In the genomic region with DNA sequence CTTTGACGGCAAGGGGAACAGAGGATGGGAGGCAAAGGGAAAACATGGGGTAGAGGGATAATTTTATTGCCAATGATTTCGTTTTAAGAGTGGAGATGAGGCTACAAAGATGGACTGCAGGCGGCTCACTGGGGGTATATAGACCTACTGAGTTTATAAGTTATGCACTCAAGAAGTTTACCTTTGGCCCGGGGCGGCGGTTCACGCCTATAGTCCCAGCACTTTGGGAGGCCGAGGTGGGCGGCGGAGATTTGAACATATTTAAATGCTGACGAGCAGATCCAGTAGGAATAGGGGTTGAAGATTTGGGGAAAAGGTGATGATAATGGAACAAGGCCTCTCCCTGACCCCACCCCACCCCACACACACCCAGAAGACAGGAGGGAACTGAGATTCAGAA, we compare ENCODE assay signal across 23 cellular contexts. TPM values are rescaled to one million over a fixed set of nuclear protein-coding genes. Genes with fewer than 3 reads are reported as not detected.
DNase-seq lines count a peak whose midpoint lies in the region; ATAC-seq and TF ChIP-seq lines count a peak whose summit lies in the region.
"Had no signal": no experiment of that assay in that cellular context is flagged by ENCODE, and none has a peak within 500 bp of the region (broad histone marks: within the 10 kb centered on the region; RNA-seq: fewer than 3 reads in every experiment).

No MANE protein-coding gene starts in this region.

- no peak overlapping the region for H3K4me3 ChIP-seq in Caco-2 (ENCODE audit: low read depth, low read length)
- H3K4me3 ChIP-seq in Peyer's patch: peak overlapping the region in 3 of 4 donors; percentile 2 to 52 (median 49)
- peak overlapping the region; percentile 3 to 35 for H3K4me3 ChIP-seq in esophagus (ENCODE audit: low read depth in 1 of 2, low read length in 2 of 2)
- peak overlapping the region; percentile 63 for H3K4me3 ChIP-seq in osteoblast (ENCODE audit: insufficient read depth, low read length)
- H3K4me3 ChIP-seq: gastroesophageal sphincter, pancreas had no signal

- POLR2A ChIA-PET in Caco-2 (lab: Charles Lee) (no interaction called here), T-cell (lab: Charles Lee) (no interaction called here)

- DNase-seq in Caco-2: no peak
- DNase-seq in Peyer's patch: no peak
- no peak for DNase-seq in osteoblast (ENCODE audit: insufficient read length, low spot score, missing footprints)
- no peak for DNase-seq in AG20443 (ENCODE audit: low spot score)
- no peak for DNase-seq in natural killer cell
- no peak for DNase-seq in activated CD4-positive, CD25-positive, alpha-beta regulatory T cell treated with anti-CD3 and anti-CD28 coated beads, Interleukin-2, amount 50 U/mL, for 72 hours
- DNase-seq in T-cell: no peak
- DNase-seq: activated CD4-positive, alpha-beta T cell treated with anti-CD3 and anti-CD28 coated beads for 4 hours; activated CD8-positive, alpha-beta T cell treated with anti-CD3 and anti-CD28 coated beads, Interleukin-2, amount 10 ng/mL, durations not matched to agents 7 days and 5 days; activated naive CD4-positive, alpha-beta T cell treated with anti-CD3 and anti-CD28 coated beads, Interleukin-2, amount 10 ng/mL, durations not matched to agents 7 days and 5 days; caudate nucleus; DMS79; endodermal cell; NCI-H446 treated with DMSO at 0.1 percent for 48 hours; NCI-H82; pancreas; stimulated activated CD4-positive, alpha-beta T cell treated with anti-CD3 and anti-CD28 coated beads, Interleukin-2, amount 100 ng/mL, for 24 hours; stimulated activated naive CD8-positive, alpha-beta T cell treated with anti-CD3 and anti-CD28 coated beads, Interleukin-15, Interleukin-2, amounts not matched to agents 100 U/mL and 50 U/mL, for 24 hours had no signal

- CTCF ChIA-PET in Caco-2 (lab: Charles Lee) (no interaction called here), T-cell (lab: Charles Lee) (no interaction called here)

- H4K20me1 ChIP-seq in osteoblast (ENCODE audit: insufficient read depth, low read length): no peaks in the 10 kb centered on the region

- H3K4me2 ChIP-seq in osteoblast (ENCODE audit: insufficient read depth, low read length): peak overlapping the region; percentile 82

- H3K4me1 Mint-ChIP-seq in Caco-2 (ENCODE audit: low read depth, unreplicated experiment): peaks cover 27% of the 10 kb centered on the region
- H3K4me1 Mint-ChIP-seq in natural killer cell: no peaks in the 10 kb centered on the region
- H3K4me1 Mint-ChIP-seq in T-cell: no peaks in the 10 kb centered on the region
- H3K4me1 Mint-ChIP-seq: activated naive CD4-positive, alpha-beta T cell treated with anti-CD3 and anti-CD28 coated beads, Interleukin-2, amount 10 ng/mL, durations not matched to agents 7 days and 5 days had no signal

- intact Hi-C loops in Caco-2 (cut with micrococcal nuclease; ENCODE audit: unreplicated experiment): no loop called here
- intact Hi-C loops in natural killer cell (cut with micrococcal nuclease): no loop called here

- TF ChIP-seq CTCF in Caco-2 (IDR thresholded peaks at IDR 0.05; ENCODE audit: insufficient read depth in 1 of 2, low read depth in 1 of 2, low read length in 1 of 2, severe bottlenecking in 1 of 2, unreplicated experiment in 1 of 2): no peak
- no peak for TF ChIP-seq CTCF in Peyer's patch (IDR thresholded peaks at IDR 0.05)
- no peak for TF ChIP-seq CTCF in osteoblast (IDR thresholded peaks at IDR 0.05; ENCODE audit: extremely low read depth, low read depth, low read length)
- no peak for TF ChIP-seq CTCF in natural killer cell (IDR thresholded peaks at IDR 0.05)

- WGBS in esophagus, 2 donors: 86 to 90% methylated on average over 11 of the region's 11 CpGs

- H3K27ac ChIP-seq in Peyer's patch (peak overlapping the region in 3 of 4 donors; percentile 59 to 83 (median 72)), esophagus (ENCODE audit: low read depth in 2 of 2, low read length in 1 of 2) (peak overlapping the region; percentile 62 to 90), osteoblast (ENCODE audit: low read depth, low read length) (no peak overlapping the region)
- H3K27ac ChIP-seq: pancreas had no signal

- peaks cover 24% of the 10 kb centered on the region for H3K9me3 Mint-ChIP-seq in Caco-2 (ENCODE audit: unreplicated experiment)
- no peaks in the 10 kb centered on the region for H3K9me3 Mint-ChIP-seq in natural killer cell
- H3K9me3 Mint-ChIP-seq in T-cell: no peaks in the 10 kb centered on the region
- H3K9me3 Mint-ChIP-seq: activated naive CD4-positive, alpha-beta T cell treated with anti-CD3 and anti-CD28 coated beads, Interleukin-2, amount 10 ng/mL, durations not matched to agents 7 days and 5 days; dendritic cell treated with granulocyte-macrophage colony-stimulating factor and Interleukin-4, amounts not matched to agents 40 ng/mL and 50 ng/mL, for 4 days; endodermal cell; neural crest cell had no signal

- no peak overlapping the region for H3K4me3 Mint-ChIP-seq in Caco-2 (ENCODE audit: unreplicated experiment)
- no peak overlapping the region for H3K4me3 Mint-ChIP-seq in natural killer cell
- no peak overlapping the region for H3K4me3 Mint-ChIP-seq in T-cell
- H3K4me3 Mint-ChIP-seq: activated CD8-positive, alpha-beta T cell treated with anti-CD3 and anti-CD28 coated beads, Interleukin-2, amount 10 ng/mL, durations not matched to agents 7 days and 5 days; activated naive CD4-positive, alpha-beta T cell treated with anti-CD3 and anti-CD28 coated beads, Interleukin-2, amount 10 ng/mL, durations not matched to agents 7 days and 5 days; dendritic cell treated with granulocyte-macrophage colony-stimulating factor and Interleukin-4, amounts not matched to agents 40 ng/mL and 50 ng/mL, for 4 days; endodermal cell; neural crest cell had no signal

- H3K9me3 ChIP-seq in Caco-2: no peaks in the 10 kb centered on the region; the same call in 1 of the 2 replicates
- H3K9me3 ChIP-seq in Peyer's patch: no peaks in the 10 kb centered on the region
- no peaks in the 10 kb centered on the region for H3K9me3 ChIP-seq in esophagus (ENCODE audit: control insufficient read depth in 2 of 2, insufficient read depth in 1 of 2, low read depth in 1 of 2, low read length in 1 of 2)
- H3K9me3 ChIP-seq in osteoblast (ENCODE audit: low read depth, low read length): no peaks in the 10 kb centered on the region
- H3K9me3 ChIP-seq: pancreas had no signal

- H3K27me3 Mint-ChIP-seq in Caco-2 (ENCODE audit: insufficient read depth, unreplicated experiment) (no peaks in the 10 kb centered on the region), natural killer cell (ENCODE audit: low read depth in 2 of 2) (peaks cover 29 to 38% of the 10 kb centered on the region in 2 donors), T-cell (peaks cover 18 to 33% of the 10 kb centered on the region in 2 donors)

- ATAC-seq in natural killer cell (no peak), T-cell (replicated peaks in 1 of 4) (no peak)
- ATAC-seq: activated CD8-positive, alpha-beta T cell treated with anti-CD3 and anti-CD28 coated beads, Interleukin-2, amount 10 ng/mL, durations not matched to agents 7 days and 5 days; gastroesophageal sphincter; pancreas; stimulated activated naive CD8-positive, alpha-beta T cell treated with anti-CD3 and anti-CD28 coated beads, Interleukin-15, Interleukin-2, amounts not matched to agents 100 U/mL and 50 U/mL, for 24 hours had no signal

- H3K36me3 Mint-ChIP-seq in Caco-2 (ENCODE audit: insufficient read depth, unreplicated experiment) (peaks cover 6% of the 10 kb centered on the region), natural killer cell (no peaks in the 10 kb centered on the region), T-cell (no peaks in the 10 kb centered on the region)
- H3K36me3 Mint-ChIP-seq: activated naive CD4-positive, alpha-beta T cell treated with anti-CD3 and anti-CD28 coated beads, Interleukin-2, amount 10 ng/mL, durations not matched to agents 7 days and 5 days had no signal

- no peak overlapping the region for H2AFZ ChIP-seq in osteoblast (ENCODE audit: low read length)

- H3K27me3 ChIP-seq in Caco-2 (replicated peaks; ENCODE audit: control insufficient read depth, insufficient read depth, low read length) (no peaks in the 10 kb centered on the region), Peyer's patch (no peaks in the 10 kb centered on the region), esophagus (ENCODE audit: control insufficient read depth in 1 of 2, insufficient read depth in 2 of 2, low read length in 2 of 2) (no peaks in the 10 kb centered on the region), osteoblast (ENCODE audit: insufficient read depth, low read length) (no peaks in the 10 kb centered on the region)
- H3K27me3 ChIP-seq: pancreas had no signal

- no TSS peak for BruUV-seq in Caco-2 (replicated peaks; lab: Mats Ljungman, UMichigan)

- TF ChIP-seq POLR2A in Peyer's patch (IDR thresholded peaks at IDR 0.05): no peak

- H3K27ac Mint-ChIP-seq in Caco-2 (ENCODE audit: unreplicated experiment): peak overlapping the region; percentile 50
- no peak overlapping the region for H3K27ac Mint-ChIP-seq in natural killer cell
- H3K27ac Mint-ChIP-seq in T-cell: no peak overlapping the region
- H3K27ac Mint-ChIP-seq: activated CD8-positive, alpha-beta T cell treated with anti-CD3 and anti-CD28 coated beads, Interleukin-2, amount 10 ng/mL, durations not matched to agents 7 days and 5 days; activated naive CD4-positive, alpha-beta T cell treated with anti-CD3 and anti-CD28 coated beads, Interleukin-2, amount 10 ng/mL, durations not matched to agents 7 days and 5 days; dendritic cell treated with granulocyte-macrophage colony-stimulating factor and Interleukin-4, amounts not matched to agents 40 ng/mL and 50 ng/mL, for 4 days; endodermal cell had no signal

- peaks cover 41% of the 10 kb centered on the region for H3K4me1 ChIP-seq in Caco-2
- H3K4me1 ChIP-seq in Peyer's patch: peaks cover 0 to 8% (median 0%) of the 10 kb centered on the region in 4 donors
- H3K4me1 ChIP-seq in esophagus (ENCODE audit: control insufficient read depth in 2 of 2, insufficient read depth in 2 of 2, low read length in 1 of 2): peaks cover 0 to 4% of the 10 kb centered on the region in 2 donors
- H3K4me1 ChIP-seq in osteoblast (ENCODE audit: insufficient read depth, low read length): peaks cover 13% of the 10 kb centered on the region
- H3K4me1 ChIP-seq: gastroesophageal sphincter had no signal

- H3K79me2 ChIP-seq in osteoblast (ENCODE audit: insufficient read depth, low read length): peaks cover 24% of the 10 kb centered on the region

- H3K36me3 ChIP-seq in Caco-2 (ENCODE audit: control insufficient read depth, insufficient read depth, low read length): no peaks in the 10 kb centered on the region
- H3K36me3 ChIP-seq in Peyer's patch: no peaks in the 10 kb centered on the region
- H3K36me3 ChIP-seq in esophagus (ENCODE audit: control insufficient read depth in 2 of 2, insufficient read depth in 2 of 2, low read length in 1 of 2): no peaks in the 10 kb centered on the region
- no peaks in the 10 kb centered on the region for H3K36me3 ChIP-seq in osteoblast (ENCODE audit: insufficient read depth, low read length)
- H3K36me3 ChIP-seq: gastroesophageal sphincter, pancreas had no signal

RNA-seq across cellular contexts. Expression of a gene that starts 8.1 kb away (rescaled TPM):
- total RNA-seq in Caco-2 (2022) (0.36 TPM in 1 of 2 replicates, not detected in the other), Peyer's patch (not detected), osteoblast (not detected in 2 replicates), natural killer cell (not detected), T-cell (not detected)
- under 1 TPM; 0.05 to 0.14 TPM for polyA plus RNA-seq in esophagus
- total RNA-seq: activated CD8-positive, alpha-beta T cell treated with anti-CD3 and anti-CD28 coated beads, Interleukin-2, amount 10 ng/mL, durations not matched to agents 7 days and 5 days; endodermal cell; gastroesophageal sphincter; neural crest cell; pancreas; renal cortical epithelial cell had no signal
- polyA plus RNA-seq: pancreas had no signal

RNA-seq across cellular contexts. Expression of a gene that starts 16.8 kb away (rescaled TPM):
- total RNA-seq in Caco-2 (2022): 19.6 and 21.2 TPM in 2 replicates
- total RNA-seq in Peyer's patch: 100 to 1,000 TPM in 1 of 4 donors, 10 to 100 TPM in 2, 1 to 10 TPM in 1; 5.8 to 169 (median 40.6) TPM
- 10 to 100 TPM in 1 of 2 donors, 1 to 10 TPM in 1; 7.4 to 16.1 TPM for polyA plus RNA-seq in esophagus
- under 0.01 TPM in 2 replicates for total RNA-seq in osteoblast
- total RNA-seq in natural killer cell: not detected
- total RNA-seq in T-cell: under 1 TPM in 3 of 5 donors, not detected in 2; 0.06 to 0.16 (median 0.12) TPM
- total RNA-seq: activated CD8-positive, alpha-beta T cell treated with anti-CD3 and anti-CD28 coated beads, Interleukin-2, amount 10 ng/mL, durations not matched to agents 7 days and 5 days; renal cortical epithelial cell had no signal

RNA-seq across cellular contexts. Expression of a gene that starts 36.9 kb away (rescaled TPM):
- total RNA-seq in Caco-2 (2022): 518 and 531 TPM in 2 replicates
- total RNA-seq in Peyer's patch: 100 to 1,000 TPM; 120 to 304 (median 177) TPM
- polyA plus RNA-seq in esophagus: 100 to 1,000 TPM; 309 to 366 TPM
- 156 and 159 TPM in 2 replicates for total RNA-seq in osteoblast
- 100 to 1,000 TPM; 344 to 394 (median 358) TPM for total RNA-seq in natural killer cell
- total RNA-seq in T-cell: 100 to 1,000 TPM; 210 to 372 (median 245) TPM
